8 cellular contexts compared by ENCODE assay signal in genomic region chr2:108448678-108449409, GRCh38. TPM values are rescaled to one million over a fixed set of nuclear protein-coding genes. Genes with fewer than 3 reads are reported as not detected.
DNase-seq lines count a peak whose midpoint lies in the region; ATAC-seq, FAIRE-seq and TF ChIP-seq lines count a peak whose summit lies in the region.

A gene with protein sequence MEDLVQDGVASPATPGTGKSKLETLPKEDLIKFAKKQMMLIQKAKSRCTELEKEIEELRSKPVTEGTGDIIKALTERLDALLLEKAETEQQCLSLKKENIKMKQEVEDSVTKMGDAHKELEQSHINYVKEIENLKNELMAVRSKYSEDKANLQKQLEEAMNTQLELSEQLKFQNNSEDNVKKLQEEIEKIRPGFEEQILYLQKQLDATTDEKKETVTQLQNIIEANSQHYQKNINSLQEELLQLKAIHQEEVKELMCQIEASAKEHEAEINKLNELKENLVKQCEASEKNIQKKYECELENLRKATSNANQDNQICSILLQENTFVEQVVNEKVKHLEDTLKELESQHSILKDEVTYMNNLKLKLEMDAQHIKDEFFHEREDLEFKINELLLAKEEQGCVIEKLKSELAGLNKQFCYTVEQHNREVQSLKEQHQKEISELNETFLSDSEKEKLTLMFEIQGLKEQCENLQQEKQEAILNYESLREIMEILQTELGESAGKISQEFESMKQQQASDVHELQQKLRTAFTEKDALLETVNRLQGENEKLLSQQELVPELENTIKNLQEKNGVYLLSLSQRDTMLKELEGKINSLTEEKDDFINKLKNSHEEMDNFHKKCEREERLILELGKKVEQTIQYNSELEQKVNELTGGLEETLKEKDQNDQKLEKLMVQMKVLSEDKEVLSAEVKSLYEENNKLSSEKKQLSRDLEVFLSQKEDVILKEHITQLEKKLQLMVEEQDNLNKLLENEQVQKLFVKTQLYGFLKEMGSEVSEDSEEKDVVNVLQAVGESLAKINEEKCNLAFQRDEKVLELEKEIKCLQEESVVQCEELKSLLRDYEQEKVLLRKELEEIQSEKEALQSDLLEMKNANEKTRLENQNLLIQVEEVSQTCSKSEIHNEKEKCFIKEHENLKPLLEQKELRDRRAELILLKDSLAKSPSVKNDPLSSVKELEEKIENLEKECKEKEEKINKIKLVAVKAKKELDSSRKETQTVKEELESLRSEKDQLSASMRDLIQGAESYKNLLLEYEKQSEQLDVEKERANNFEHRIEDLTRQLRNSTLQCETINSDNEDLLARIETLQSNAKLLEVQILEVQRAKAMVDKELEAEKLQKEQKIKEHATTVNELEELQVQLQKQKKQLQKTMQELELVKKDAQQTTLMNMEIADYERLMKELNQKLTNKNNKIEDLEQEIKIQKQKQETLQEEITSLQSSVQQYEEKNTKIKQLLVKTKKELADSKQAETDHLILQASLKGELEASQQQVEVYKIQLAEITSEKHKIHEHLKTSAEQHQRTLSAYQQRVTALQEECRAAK (N-terminal part only) (plus strand): TSS chr2:108449206. CDS start chr2:108449275, 69 bp downstream.

- H4K91ac ChIP-seq in mesenchymal stem cell (ENCODE audit: low read length) = peak within 1 kb of the TSS; percentile 81

- H2AFZ ChIP-seq in mesenchymal stem cell (ENCODE audit: low read depth, low read length) = peak within 1 kb of the TSS; percentile 72

- H3K4me1 Mint-ChIP-seq in Caco-2 (ENCODE audit: low read depth, unreplicated experiment) = no peaks in the 10 kb centered on the region
- peaks cover 14 to 35% of the 10 kb centered on the region in 2 donors for H3K4me1 Mint-ChIP-seq in effector memory CD8-positive, alpha-beta T cell (ENCODE audit: low read depth in 2 of 2)

- H3K36me3 Mint-ChIP-seq in Caco-2 (ENCODE audit: insufficient read depth, unreplicated experiment) = peaks cover 38% of the 10 kb centered on the region
- peaks cover 53% of the 10 kb centered on the region for H3K36me3 Mint-ChIP-seq in effector memory CD8-positive, alpha-beta T cell (ENCODE audit: insufficient read depth)

- peak within 1 kb of the TSS; percentile 86 for H4K8ac ChIP-seq in mesenchymal stem cell (ENCODE audit: low read length)

- peak within 1 kb of the TSS; percentile 100 for H3K9ac ChIP-seq in mesenchymal stem cell (ENCODE audit: low read length)

- H2BK12ac ChIP-seq in mesenchymal stem cell (ENCODE audit: low read length in 2 of 2) = peak within 1 kb of the TSS; percentile 45 to 52

- H3K27ac Mint-ChIP-seq in Caco-2 (ENCODE audit: unreplicated experiment) = peak within 1 kb of the TSS; percentile 94
- H3K27ac Mint-ChIP-seq in effector memory CD8-positive, alpha-beta T cell = peak within 1 kb of the TSS; percentile 99 to 100

- H3K4me1 ChIP-seq in Caco-2 (peaks cover 7% of the 10 kb centered on the region; the same call in 1 of the 2 replicates), mesenchymal stem cell (ENCODE audit: control insufficient read depth, insufficient read depth, low read depth, low read length) (peaks cover 9% of the 10 kb centered on the region)

- intact Hi-C loops in Caco-2 (cut with micrococcal nuclease; ENCODE audit: unreplicated experiment) = loop anchor here (1.0 to 5.0 kb wide), 5 partner anchors 26 to 234 kb away; partner anchors contain the start of genes LIMS1 and SULT1C4

- no peaks in the 10 kb centered on the region; the same call in none of the 2 replicates for H3K36me3 ChIP-seq in Caco-2 (ENCODE audit: control insufficient read depth, insufficient read depth, low read length)
- H3K36me3 ChIP-seq in mesenchymal stem cell (ENCODE audit: control insufficient read depth in 1 of 2, insufficient read depth in 2 of 2, low read depth in 1 of 2, low read length in 2 of 2) = peaks cover 7 to 30% of the 10 kb centered on the region in 2 experiments

- WGBS in mesenchymal stem cell = under 1% methylated on average over 46 of the region's 55 CpGs

- CTCF ChIA-PET in Caco-2 (lab: Charles Lee) = interaction anchor here (0.6 kb wide), 2 partner anchors 46 to 135 kb away, joined by 4 read pairs; no protein-coding TSS in a partner anchor
- CTCF ChIA-PET in activated CD8-positive, alpha-beta memory T cell treated with anti-CD3 and anti-CD28 coated beads for 36 hours (lab: Charles Lee) = interaction anchor here (1.1 kb wide), 1 partner anchor 135 kb away, joined by 3 read pairs; no protein-coding TSS in a partner anchor

- no peak for TF ChIP-seq CTCF in Caco-2 (IDR thresholded peaks at IDR 0.05; ENCODE audit: insufficient read depth in 1 of 2, low read depth in 1 of 2, low read length in 1 of 2, severe bottlenecking in 1 of 2, unreplicated experiment in 1 of 2)

- peak; percentile 97 for ATAC-seq in GM21381 (IDR thresholded peaks at IDR 0.05; ENCODE audit: unreplicated experiment)
- peak; percentile 94 for ATAC-seq in effector memory CD8-positive, alpha-beta T cell (replicated peaks)

- H3K4me3 Mint-ChIP-seq in Caco-2 (ENCODE audit: unreplicated experiment) = peak within 1 kb of the TSS; percentile 93
- peak within 1 kb of the TSS; percentile 92 to 95 for H3K4me3 Mint-ChIP-seq in effector memory CD8-positive, alpha-beta T cell

- POLR2A ChIA-PET in Caco-2 (lab: Charles Lee) = interaction anchor here (0.5 to 1.5 kb wide), 5 partner anchors 11 to 85 kb away, joined by 3 to 9 read pairs (median 3); partner anchors contain the start of gene LIMS1
- POLR2A ChIA-PET in activated CD8-positive, alpha-beta memory T cell treated with anti-CD3 and anti-CD28 coated beads for 36 hours (lab: Charles Lee) = interaction anchor here (0.6 to 1.5 kb wide), 2 partner anchors 85 to 270 kb away, joined by 3 to 7 read pairs; partner anchors contain the start of gene LIMS1

- H2BK5ac ChIP-seq in mesenchymal stem cell (ENCODE audit: low read depth, low read length, poor library complexity, severe bottlenecking) = peak within 1 kb of the TSS; percentile 86

- DNase-seq in Caco-2 (peak; percentile 97), HTR-8/SVneo (ENCODE audit: insufficient read length, low spot score) (peak; percentile 89), NOMO-1 treated with DMSO at 0.1 percent for 48 hours (lab: John Stamatoyannopoulos, UW; ENCODE audit: unreplicated experiment) (peak; percentile 95), mesenchymal stem cell (peak; percentile 95)
- DNase-seq in effector memory CD8-positive, alpha-beta T cell = peak; percentile 97 to 99 (median 98)
- peak; percentile 91 for DNase-seq in stimulated activated CD8-positive, alpha-beta memory T cell treated with anti-CD3 and anti-CD28 coated beads, Interleukin-12 subunit alpha, Interleukin-12 subunit beta, amount 100 ng/mL, for 24 hours (ENCODE audit: extremely low read depth)

- H3K23ac ChIP-seq in mesenchymal stem cell (ENCODE audit: low read length in 2 of 2) = peak within 1 kb of the TSS in 1 of 2 experiments; percentile 46

- peaks cover 2% of the 10 kb centered on the region for H3K79me1 ChIP-seq in mesenchymal stem cell (replicated peaks; ENCODE audit: low read length, poor library complexity, severe bottlenecking)

- H3K4me2 ChIP-seq in mesenchymal stem cell (ENCODE audit: low read length, poor library complexity, severe bottlenecking) = peak within 1 kb of the TSS; percentile 64

- peak within 1 kb of the TSS; percentile 86 for H3K27ac ChIP-seq in mesenchymal stem cell (ENCODE audit: low read length, poor library complexity, severe bottlenecking)

- peak; percentile 86 for FAIRE-seq in HTR-8/SVneo (lab: Jason Lieb, UNC)

- no peaks in the 10 kb centered on the region for H3K27me3 ChIP-seq in Caco-2 (replicated peaks; ENCODE audit: control insufficient read depth, insufficient read depth, low read length)
- no peaks in the 10 kb centered on the region for H3K27me3 ChIP-seq in mesenchymal stem cell (ENCODE audit: control insufficient read depth in 1 of 2, insufficient read depth in 1 of 2, low read length in 2 of 2)

- BruUV-seq in Caco-2 (replicated peaks; lab: Mats Ljungman, UMichigan) = TSS peak; percentile 85

- H3K4me3 ChIP-seq in Caco-2 (ENCODE audit: low read depth, low read length) = peak within 1 kb of the TSS; percentile 83
- H3K4me3 ChIP-seq in mesenchymal stem cell (ENCODE audit: insufficient read depth in 1 of 2, low read depth in 1 of 2, low read length in 2 of 2) = peak within 1 kb of the TSS; percentile 70 to 100

- H3K9me3 ChIP-seq in Caco-2 (no peaks in the 10 kb centered on the region), mesenchymal stem cell (ENCODE audit: control insufficient read depth, low read length) (no peaks in the 10 kb centered on the region)

- H2BK120ac ChIP-seq in mesenchymal stem cell (ENCODE audit: low read depth, low read length) = peak within 1 kb of the TSS; percentile 80

- peak within 1 kb of the TSS; percentile 44 for H2BK15ac ChIP-seq in mesenchymal stem cell (ENCODE audit: low read depth, poor library complexity, severe bottlenecking)

- no peaks in the 10 kb centered on the region for H3K27me3 Mint-ChIP-seq in Caco-2 (ENCODE audit: insufficient read depth, unreplicated experiment)
- H3K27me3 Mint-ChIP-seq in effector memory CD8-positive, alpha-beta T cell = no peaks in the 10 kb centered on the region

- peak within 1 kb of the TSS; percentile 74 to 95 for H3K18ac ChIP-seq in mesenchymal stem cell (ENCODE audit: low read depth in 1 of 2, low read length in 2 of 2)

- no peaks in the 10 kb centered on the region for H3K9me3 Mint-ChIP-seq in Caco-2 (ENCODE audit: unreplicated experiment)
- H3K9me3 Mint-ChIP-seq in effector memory CD8-positive, alpha-beta T cell = no peaks in the 10 kb centered on the region

- H2AK5ac ChIP-seq in mesenchymal stem cell (ENCODE audit: low read length, severe bottlenecking) = peak within 1 kb of the TSS; percentile 67

- H3K14ac ChIP-seq in mesenchymal stem cell (ENCODE audit: low read length in 2 of 2) = peak within 1 kb of the TSS in 1 of 2 experiments; percentile 78

- peak within 1 kb of the TSS; percentile 29 to 97 for H3K4ac ChIP-seq in mesenchymal stem cell (ENCODE audit: low read depth in 1 of 2, low read length in 2 of 2)

RNA-seq across cellular contexts. Expression of the gene that starts here (rescaled TPM):
- total RNA-seq in Caco-2 (2022) = 46.2 and 49.9 TPM in 2 replicates
- 10 to 100 TPM; 33.5 to 42.6 TPM for total RNA-seq in activated CD8-positive, alpha-beta memory T cell treated with anti-CD3 and anti-CD28 coated beads for 36 hours
- 31.4 TPM for polyA plus RNA-seq in mesenchymal stem cell (2013, experiment 1 of 2)
- 32.8 TPM for polyA plus RNA-seq in mesenchymal stem cell (2013, experiment 2 of 2)

Comparison
In these comparisons a context has a peak if more than half of its experiments do, and no peak if none do; other contexts are left out.
1. Peak in every context shown above with its lines: DNase-seq, ATAC-seq, H3K4me3 ChIP-seq and H3K27ac ChIP-seq.